Comparison of ENCODE assay signal across 9 cellular contexts in genomic region chr13:46893820-46894533, GRCh38. TPM values are rescaled to one million over a fixed set of nuclear protein-coding genes. Genes with fewer than 3 reads are reported as not detected.
DNase-seq lines count a peak whose midpoint lies in the region; ATAC-seq and TF ChIP-seq lines count a peak whose summit lies in the region.
"Had no signal": no experiment of that assay in that cellular context is flagged by ENCODE, and none has a peak within 500 bp of the region (broad histone marks: within the 10 kb centered on the region; RNA-seq: fewer than 3 reads in every experiment).

No MANE protein-coding gene starts in this region.

- no peak for TF ChIP-seq POLR2A in uterus (IDR thresholded peaks at IDR 0.05)

- H3K4me3 ChIP-seq in CD4-positive, alpha-beta memory T cell (ENCODE audit: low read length in 2 of 2) = peak overlapping the region in 1 of 2 donors; percentile 34
- H3K4me3 ChIP-seq in HUES6 (ENCODE audit: low read depth, low read length) (peak overlapping the region; percentile 76), rectal smooth muscle tissue (ENCODE audit: low read length) (peak overlapping the region; percentile 84), uterus (peak overlapping the region; percentile 48 to 52)

- intact Hi-C loops in CD4-positive, alpha-beta memory T cell (cut with micrococcal nuclease) = loop anchor here (1.0 kb wide), 1 partner anchor 97 kb away; the partner anchor contains the start of gene ESD
- intact Hi-C loops in uterus (cut with DNase I; ENCODE audit: low total_unique reads) = no loop called here

- DNase-seq in CD4-positive, alpha-beta memory T cell = peak; percentile 43 to 55 (median 52)
- peak; percentile 66 for DNase-seq in T-helper 2 cell treated with Interferon-gamma antibody and Interleukin-4, amounts not matched to agents 5 μg/mL and 100 μg/mL, for 36 hours (ENCODE audit: low spot score)
- DNase-seq in hepatic stellate cell (ENCODE audit: low spot score) (peak; percentile 46), uterus (peak; percentile 62 to 78)

- CTCF ChIA-PET in CD4-positive, alpha-beta memory T cell (lab: Charles Lee; ENCODE audit: partially characterized antibody) = interaction anchor here (0.6 to 2.0 kb wide), 10 partner anchors 8 to 1875 kb away, joined by 3 to 11 read pairs (median 4); no protein-coding TSS in a partner anchor

- no peak overlapping the region for H3K27ac Mint-ChIP-seq in CD4-positive, alpha-beta memory T cell
- H3K27ac Mint-ChIP-seq in T-helper 2 cell treated with Interferon-gamma antibody and Interleukin-4, amounts not matched to agents 5 μg/mL and 100 μg/mL, for 36 hours = no peak overlapping the region

- no peaks in the 10 kb centered on the region for H3K36me3 Mint-ChIP-seq in CD4-positive, alpha-beta memory T cell
- no peaks in the 10 kb centered on the region for H3K36me3 Mint-ChIP-seq in T-helper 2 cell treated with Interferon-gamma antibody and Interleukin-4, amounts not matched to agents 5 μg/mL and 100 μg/mL, for 36 hours (ENCODE audit: low read depth)

- H3K27me3 Mint-ChIP-seq in CD4-positive, alpha-beta memory T cell = peaks cover 28 to 63% of the 10 kb centered on the region in 2 donors
- peaks cover 68% of the 10 kb centered on the region for H3K27me3 Mint-ChIP-seq in T-helper 2 cell treated with Interferon-gamma antibody and Interleukin-4, amounts not matched to agents 5 μg/mL and 100 μg/mL, for 36 hours (ENCODE audit: low read depth)

- H3K9ac ChIP-seq in HUES6 (ENCODE audit: low read length) (peak overlapping the region; percentile 46), rectal smooth muscle tissue (ENCODE audit: low read length) (no peak overlapping the region)

- POLR2A ChIA-PET in CD4-positive, alpha-beta memory T cell (lab: Charles Lee; ENCODE audit: partially characterized antibody) = no interaction called here

- peaks cover 10% of the 10 kb centered on the region for H3K27me3 ChIP-seq in CD4-positive, alpha-beta memory T cell (ENCODE audit: insufficient read depth, low read length)
- H3K27me3 ChIP-seq in HUES6 (ENCODE audit: control insufficient read depth, insufficient read depth, low read length) (peaks cover 22% of the 10 kb centered on the region), rectal smooth muscle tissue (ENCODE audit: control insufficient read depth, insufficient read depth, low read length) (no peaks in the 10 kb centered on the region), uterus (no peaks in the 10 kb centered on the region)

- no peaks in the 10 kb centered on the region for H3K9me3 ChIP-seq in CD4-positive, alpha-beta memory T cell (ENCODE audit: control insufficient read depth in 1 of 2, low read length in 2 of 2)
- H3K9me3 ChIP-seq in HUES6 (ENCODE audit: control insufficient read depth, insufficient read depth, low read depth, low read length) (no peaks in the 10 kb centered on the region), uterus (no peaks in the 10 kb centered on the region)

- ATAC-seq in GM19468 (IDR thresholded peaks at IDR 0.05; ENCODE audit: extremely low read depth, unreplicated experiment) = peak; percentile 54

- TF ChIP-seq CTCF in uterus (IDR thresholded peaks at IDR 0.05) = peak; percentile 72 to 99 (median 90)

- no peaks in the 10 kb centered on the region for H3K36me3 ChIP-seq in CD4-positive, alpha-beta memory T cell (ENCODE audit: insufficient read depth, low read length)
- H3K36me3 ChIP-seq in HUES6 (ENCODE audit: control insufficient read depth, insufficient read depth, low read length) (no peaks in the 10 kb centered on the region), rectal smooth muscle tissue (ENCODE audit: control insufficient read depth, insufficient read depth, low read length) (no peaks in the 10 kb centered on the region), uterus (no peaks in the 10 kb centered on the region)

- no peaks in the 10 kb centered on the region for H3K9me3 Mint-ChIP-seq in CD4-positive, alpha-beta memory T cell
- H3K9me3 Mint-ChIP-seq in T-helper 2 cell treated with Interferon-gamma antibody and Interleukin-4, amounts not matched to agents 5 μg/mL and 100 μg/mL, for 36 hours = no peaks in the 10 kb centered on the region

- H3K4me1 ChIP-seq in CD4-positive, alpha-beta memory T cell (ENCODE audit: insufficient read depth, low read length) = peaks cover 13% of the 10 kb centered on the region
- H3K4me1 ChIP-seq in HUES6 (ENCODE audit: control insufficient read depth, insufficient read depth, low read length) = peaks cover 11% of the 10 kb centered on the region
- peaks cover 2% of the 10 kb centered on the region for H3K4me1 ChIP-seq in rectal smooth muscle tissue (ENCODE audit: control insufficient read depth, insufficient read depth, low read length)
- H3K4me1 ChIP-seq in uterus = peaks cover 0 to 5% of the 10 kb centered on the region in 2 donors

- peaks cover 16 to 28% (median 21%) of the 10 kb centered on the region in 4 donors for H3K4me1 Mint-ChIP-seq in CD4-positive, alpha-beta memory T cell
- peaks cover 10% of the 10 kb centered on the region for H3K4me1 Mint-ChIP-seq in T-helper 2 cell treated with Interferon-gamma antibody and Interleukin-4, amounts not matched to agents 5 μg/mL and 100 μg/mL, for 36 hours (ENCODE audit: low read depth)

- peak overlapping the region; percentile 68 to 77 (median 74) for H3K4me3 Mint-ChIP-seq in CD4-positive, alpha-beta memory T cell
- peak overlapping the region; percentile 77 for H3K4me3 Mint-ChIP-seq in T-helper 2 cell treated with Interferon-gamma antibody and Interleukin-4, amounts not matched to agents 5 μg/mL and 100 μg/mL, for 36 hours

- no peak overlapping the region for H3K27ac ChIP-seq in CD4-positive, alpha-beta memory T cell (ENCODE audit: low read depth, low read length)
- H3K27ac ChIP-seq in HUES6 (ENCODE audit: low read depth, low read length) (no peak overlapping the region), angular gyrus (ENCODE audit: low read depth, low read length) (peak overlapping the region; percentile 76), rectal smooth muscle tissue (ENCODE audit: low read depth, low read length) (peak overlapping the region; percentile 45), uterus (peak overlapping the region; percentile 68 to 81)

RNA-seq across cellular contexts. Expression of gene HTR2A, which starts 2.9 kb away (rescaled TPM):
- total RNA-seq in CD4-positive, alpha-beta memory T cell = not detected
- polyA plus RNA-seq in CD4-positive, alpha-beta memory T cell = not detected
- total RNA-seq in uterus = 1 to 10 TPM in 2 of 4 donors, under 1 TPM in 2; 0.29 to 5.1 (median 1.5) TPM
- total RNA-seq: dermis microvascular lymphatic vessel endothelial cell had no signal

Comparison
In these comparisons a context has a peak if more than half of its experiments do, and no peak if none do; other contexts are left out.
1. H3K27ac ChIP-seq: peak in angular gyrus (single experiment), rectal smooth muscle tissue (single experiment) and uterus (2 of 2); none in CD4-positive, alpha-beta memory T cell (single experiment) and HUES6 (single experiment).
2. Peak in every context shown above with its lines, with median percentiles within 50 percentile points of each other: DNase-seq.